8 cellular contexts compared by ENCODE assay signal in genomic region chr1:93179886-93180722, GRCh38. TPM values are rescaled to one million over a fixed set of nuclear protein-coding genes. Genes with fewer than 3 reads are reported as not detected.
DNase-seq lines count a peak whose midpoint lies in the region; ATAC-seq, FAIRE-seq and TF ChIP-seq lines count a peak whose summit lies in the region.

TSS of gene TMED5 (minus strand) at chr1:93180413. CDS start at chr1:93180242, 171 bp downstream.

- H3K9ac ChIP-seq in adipocyte (ENCODE audit: low read length) (peak within 1 kb of the TSS; percentile 97), parathyroid adenoma (no peak within 1 kb of the TSS)

- ATAC-seq in HG02840 (IDR thresholded peaks at IDR 0.05; ENCODE audit: low FRiP score, unreplicated experiment) = peak; percentile 86

- H3K36me3 ChIP-seq in adipocyte (ENCODE audit: control insufficient read depth, insufficient read depth, low read length, severe bottlenecking) = peaks cover 8% of the 10 kb centered on the region
- H3K36me3 ChIP-seq in cardiac muscle cell = no peaks in the 10 kb centered on the region
- no peaks in the 10 kb centered on the region for H3K36me3 ChIP-seq in parathyroid adenoma (ENCODE audit: control insufficient read depth, insufficient read depth, low read length)
- no peaks in the 10 kb centered on the region for H3K36me3 ChIP-seq in tibial nerve

- H3K79me2 ChIP-seq in parathyroid adenoma = peaks cover 10% of the 10 kb centered on the region

- H3K4me2 ChIP-seq in parathyroid adenoma (ENCODE audit: low read length) = peak within 1 kb of the TSS; percentile 99

- peak; percentile 12 to 98 for TF ChIP-seq EP300 in tibial nerve (IDR thresholded peaks at IDR 0.05)

- 0% methylated on average over 30 to 67 of the region's 78 CpGs for WGBS in tibial nerve, 2 donors

- peak within 1 kb of the TSS; percentile 90 for H3K4me3 ChIP-seq in adipocyte (ENCODE audit: low read length)
- peak within 1 kb of the TSS; percentile 64 for H3K4me3 ChIP-seq in cardiac muscle cell
- peak within 1 kb of the TSS; percentile 93 for H3K4me3 ChIP-seq in parathyroid adenoma (ENCODE audit: low read depth, low read length)
- H3K4me3 ChIP-seq in tibial nerve = peak within 1 kb of the TSS; percentile 78 to 90 (median 89)

- H2AFZ ChIP-seq in parathyroid adenoma = peak within 1 kb of the TSS; percentile 98

- no peaks in the 10 kb centered on the region for H3K9me3 ChIP-seq in adipocyte (ENCODE audit: control insufficient read depth, low read length)
- H3K9me3 ChIP-seq in cardiac muscle cell (ENCODE audit: low read depth) = no peaks in the 10 kb centered on the region
- no peaks in the 10 kb centered on the region for H3K9me3 ChIP-seq in parathyroid adenoma (ENCODE audit: control insufficient read depth, low read length)
- H3K9me3 ChIP-seq in tibial nerve = no peaks in the 10 kb centered on the region

- H3K4me1 ChIP-seq in adipocyte (ENCODE audit: control insufficient read depth, insufficient read depth, low read length) (peaks cover 39% of the 10 kb centered on the region), cardiac muscle cell (ENCODE audit: low read depth) (peaks cover 14% of the 10 kb centered on the region), parathyroid adenoma (no peaks in the 10 kb centered on the region), tibial nerve (peaks cover 0 to 38% (median 13%) of the 10 kb centered on the region in 4 donors)

- peak within 1 kb of the TSS; percentile 89 for H3K27ac ChIP-seq in cardiac muscle cell
- H3K27ac ChIP-seq in parathyroid adenoma = peak within 1 kb of the TSS; percentile 94
- H3K27ac ChIP-seq in tibial nerve = peak within 1 kb of the TSS; percentile 98 to 99 (median 99)

- peak; percentile 6 for TF ChIP-seq CTCF in cardiac muscle cell (IDR thresholded peaks at IDR 0.05; ENCODE audit: low read depth, low read length)
- no peak for TF ChIP-seq CTCF in parathyroid adenoma (IDR thresholded peaks at IDR 0.05)
- peak in 4 of 5 experiments; percentile 4 to 61 (median 32) for TF ChIP-seq CTCF in tibial nerve (IDR thresholded peaks at IDR 0.05)

- DNase-seq in GM12891 (ENCODE audit: insufficient read length, low spot score) (peak; percentile 64), NCI-H1436 (lab: John Stamatoyannopoulos, UW) (peak; percentile 97), T follicular helper cell (ENCODE audit: low read depth) (peak; percentile 93), adipocyte (ENCODE audit: low read depth) (peak; percentile 99), cardiac muscle cell (ENCODE audit: low read depth in 1 of 2, low spot score in 1 of 2) (peak; percentile 99 to 100), tibial nerve (ENCODE audit: low spot score in 2 of 2) (peak; percentile 93)

- H3K27me3 ChIP-seq in adipocyte (replicated peaks; ENCODE audit: control insufficient read depth, insufficient read depth, low read length) (no peaks in the 10 kb centered on the region), cardiac muscle cell (no peaks in the 10 kb centered on the region), parathyroid adenoma (ENCODE audit: control insufficient read depth, insufficient read depth, low read length) (no peaks in the 10 kb centered on the region), tibial nerve (no peaks in the 10 kb centered on the region)

- peak; percentile 98 for FAIRE-seq in GM12891 (lab: Jason Lieb, UNC)

- TF ChIP-seq POLR2A in GM12891 (IDR thresholded peaks at IDR 0.05; ENCODE audit: low read depth, low read length) = peak; percentile 86
- peak; percentile 85 to 96 for TF ChIP-seq POLR2A in tibial nerve (IDR thresholded peaks at IDR 0.05)

TF ChIP-seq in GM12891, 5 proteins besides CTCF, POLR2A, EP300 and RAD21:
- TF ChIP-seq PAX5 (IDR thresholded peaks at IDR 0.05; ENCODE audit: insufficient read depth, low read length, severe bottlenecking) (no peak), POU2F2 (IDR thresholded peaks at IDR 0.05; ENCODE audit: low read depth, low read length) (peak; percentile 55), SPI1 (IDR thresholded peaks at IDR 0.05; ENCODE audit: low read depth, low read length) (peak; percentile 25; the same call in 1 of the 2 replicates), POLR2AphosphoS5 (IDR thresholded peaks at IDR 0.05; ENCODE audit: low read depth, low read length) (peak; percentile 76), TAF1 (IDR thresholded peaks at IDR 0.05; ENCODE audit: low read depth, low read length) (no peak; the same call in 1 of the 2 replicates)

RNA-seq across cellular contexts. Expression of gene TMED5, which starts in this region (rescaled TPM):
- 23.3 TPM for polyA plus RNA-seq in GM12891 (2012; ENCODE audit: low read depth, missing spikeins)
- total RNA-seq in cardiac muscle cell (15.5 and 20.8 TPM in 2 replicates), tibial nerve (10 to 100 TPM; 47.4 to 80.4 (median 55.5) TPM)
- 26.5 and 27.9 TPM in 2 replicates for polyA plus RNA-seq in cardiac muscle cell

Comparison
In these comparisons a context has a peak if more than half of its experiments do, and no peak if none do; other contexts are left out.
1. Peak in every context shown above with its lines: DNase-seq, ATAC-seq, H3K4me3 ChIP-seq and H3K27ac ChIP-seq.